ENCODE assay signal across 1 cellular context in genomic region chr5:134100283-134101011, GRCh38.
TF ChIP-seq lines count a peak whose summit lies in the region.

No MANE protein-coding gene starts in this region.

TF ChIP-seq in SK-N-SH, 30 proteins besides CTCF, POLR2A, EP300 and RAD21 (continued from another document):
- TF ChIP-seq, protein P1, sequence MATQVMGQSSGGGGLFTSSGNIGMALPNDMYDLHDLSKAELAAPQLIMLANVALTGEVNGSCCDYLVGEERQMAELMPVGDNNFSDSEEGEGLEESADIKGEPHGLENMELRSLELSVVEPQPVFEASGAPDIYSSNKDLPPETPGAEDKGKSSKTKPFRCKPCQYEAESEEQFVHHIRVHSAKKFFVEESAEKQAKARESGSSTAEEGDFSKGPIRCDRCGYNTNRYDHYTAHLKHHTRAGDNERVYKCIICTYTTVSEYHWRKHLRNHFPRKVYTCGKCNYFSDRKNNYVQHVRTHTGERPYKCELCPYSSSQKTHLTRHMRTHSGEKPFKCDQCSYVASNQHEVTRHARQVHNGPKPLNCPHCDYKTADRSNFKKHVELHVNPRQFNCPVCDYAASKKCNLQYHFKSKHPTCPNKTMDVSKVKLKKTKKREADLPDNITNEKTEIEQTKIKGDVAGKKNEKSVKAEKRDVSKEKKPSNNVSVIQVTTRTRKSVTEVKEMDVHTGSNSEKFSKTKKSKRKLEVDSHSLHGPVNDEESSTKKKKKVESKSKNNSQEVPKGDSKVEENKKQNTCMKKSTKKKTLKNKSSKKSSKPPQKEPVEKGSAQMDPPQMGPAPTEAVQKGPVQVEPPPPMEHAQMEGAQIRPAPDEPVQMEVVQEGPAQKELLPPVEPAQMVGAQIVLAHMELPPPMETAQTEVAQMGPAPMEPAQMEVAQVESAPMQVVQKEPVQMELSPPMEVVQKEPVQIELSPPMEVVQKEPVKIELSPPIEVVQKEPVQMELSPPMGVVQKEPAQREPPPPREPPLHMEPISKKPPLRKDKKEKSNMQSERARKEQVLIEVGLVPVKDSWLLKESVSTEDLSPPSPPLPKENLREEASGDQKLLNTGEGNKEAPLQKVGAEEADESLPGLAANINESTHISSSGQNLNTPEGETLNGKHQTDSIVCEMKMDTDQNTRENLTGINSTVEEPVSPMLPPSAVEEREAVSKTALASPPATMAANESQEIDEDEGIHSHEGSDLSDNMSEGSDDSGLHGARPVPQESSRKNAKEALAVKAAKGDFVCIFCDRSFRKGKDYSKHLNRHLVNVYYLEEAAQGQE (IDR thresholded peaks at IDR 0.05; ENCODE audit: low read depth, low read length) = no peak
- TF ChIP-seq NRF1 (IDR thresholded peaks at IDR 0.05; ENCODE audit: low read depth, low read length) = no peak
TF ChIP-seq in SK-N-SH: peak in this region for 4.
